Comparison of ENCODE assay signal across 28 cellular contexts in genomic region chr10:79021948-79022499, GRCh38. TPM values are rescaled to one million over a fixed set of nuclear protein-coding genes. Genes with fewer than 3 reads are reported as not detected.
DNase-seq lines count a peak whose midpoint lies in the region; ATAC-seq and TF ChIP-seq lines count a peak whose summit lies in the region.
"Had no signal": no experiment of that assay in that cellular context is flagged by ENCODE, and none has a peak within 500 bp of the region (broad histone marks: within the 10 kb centered on the region; RNA-seq: fewer than 3 reads in every experiment).

No MANE protein-coding gene starts in this region.

- TF ChIP-seq CTCF in RWPE2 (IDR thresholded peaks at IDR 0.05; ENCODE audit: poor library complexity, severe bottlenecking) (no peak), chondrocyte (IDR thresholded peaks at IDR 0.05) (no peak), neural crest cell (conservative IDR thresholded peaks at IDR 0.05) (no peak)

- H3K4me1 ChIP-seq in RWPE2 (ENCODE audit: insufficient read depth, poor library complexity, severe bottlenecking) (peaks cover 11% of the 10 kb centered on the region), SJCRH30 (peaks cover 16% of the 10 kb centered on the region)

- H3K27ac Mint-ChIP-seq in chondrocyte (ENCODE audit: unreplicated experiment): no peak overlapping the region
- H3K27ac Mint-ChIP-seq in neural crest cell (ENCODE audit: unreplicated experiment): peak overlapping the region; percentile 71
- H3K27ac Mint-ChIP-seq in stimulated activated effector memory CD8-positive, alpha-beta T cell treated with anti-CD3 and anti-CD28 coated beads, Interleukin-12 subunit alpha, Interleukin-12 subunit beta, amount 100 ng/mL, for 72 hours: peak overlapping the region; percentile 44
- H3K27ac Mint-ChIP-seq: stimulated activated memory B cell treated with anti-CD40 and anti-IgM and Interleukin-4, amounts not matched to agents 10 μg/mL and 1 μg/mL and 100 μg/mL, for 72 hours had no signal

- peaks cover under 1% of the 10 kb centered on the region for H3K27me3 Mint-ChIP-seq in chondrocyte (ENCODE audit: low read depth)
- no peaks in the 10 kb centered on the region for H3K27me3 Mint-ChIP-seq in neural crest cell (ENCODE audit: low read depth)

- H3K36me3 Mint-ChIP-seq in chondrocyte (ENCODE audit: low read depth): no peaks in the 10 kb centered on the region
- H3K36me3 Mint-ChIP-seq in neural crest cell (ENCODE audit: low read depth): no peaks in the 10 kb centered on the region
- peaks cover 4% of the 10 kb centered on the region for H3K36me3 Mint-ChIP-seq in stimulated activated effector memory CD8-positive, alpha-beta T cell treated with anti-CD3 and anti-CD28 coated beads, Interleukin-12 subunit alpha, Interleukin-12 subunit beta, amount 100 ng/mL, for 72 hours
- H3K36me3 Mint-ChIP-seq: immature natural killer cell, WTC11 had no signal

- no peak for ATAC-seq in RWPE2 (ENCODE audit: low read depth)
- ATAC-seq in stimulated activated effector memory CD8-positive, alpha-beta T cell treated with anti-CD3 and anti-CD28 coated beads, Interleukin-12 subunit alpha, Interleukin-12 subunit beta, amount 100 ng/mL, for 72 hours: no peak
- no peak for ATAC-seq in HG03159 (IDR thresholded peaks at IDR 0.05; ENCODE audit: unreplicated experiment)
- ATAC-seq: stimulated activated memory B cell treated with anti-CD40 and anti-IgM and Interleukin-4, amounts not matched to agents 10 μg/mL and 1 μg/mL and 100 μg/mL, for 72 hours had no signal

- H3K9me3 Mint-ChIP-seq in chondrocyte (ENCODE audit: low read depth): peaks cover 7% of the 10 kb centered on the region
- H3K9me3 Mint-ChIP-seq in neural crest cell: no peaks in the 10 kb centered on the region
- H3K9me3 Mint-ChIP-seq in stimulated activated effector memory CD8-positive, alpha-beta T cell treated with anti-CD3 and anti-CD28 coated beads, Interleukin-12 subunit alpha, Interleukin-12 subunit beta, amount 100 ng/mL, for 72 hours: peaks cover 3% of the 10 kb centered on the region
- H3K9me3 Mint-ChIP-seq: WTC11 had no signal

- H3K4me3 ChIP-seq in RWPE2 (ENCODE audit: severe bottlenecking) (no peak overlapping the region), SJCRH30 (no peak overlapping the region)
- H3K4me3 ChIP-seq: BLaER1 treated with 17β-estradiol and CSF1 and Interleukin-3, amounts not matched to agents 10 nM and 100 nM; dorsolateral prefrontal cortex had no signal

- H3K36me3 ChIP-seq in RWPE2 (ENCODE audit: low read depth): no peaks in the 10 kb centered on the region
- H3K36me3 ChIP-seq in SJCRH30: no peaks in the 10 kb centered on the region
- H3K36me3 ChIP-seq: BLaER1 treated with 17β-estradiol and CSF1 and Interleukin-3, amounts not matched to agents 10 nM and 100 nM; upper lobe of left lung had no signal

- H3K4me3 Mint-ChIP-seq in chondrocyte (ENCODE audit: unreplicated experiment) (no peak overlapping the region), neural crest cell (no peak overlapping the region)
- no peak overlapping the region for H3K4me3 Mint-ChIP-seq in stimulated activated effector memory CD8-positive, alpha-beta T cell treated with anti-CD3 and anti-CD28 coated beads, Interleukin-12 subunit alpha, Interleukin-12 subunit beta, amount 100 ng/mL, for 72 hours
- H3K4me3 Mint-ChIP-seq: WTC11 had no signal

- H3K9me3 ChIP-seq in RWPE2 (ENCODE audit: severe bottlenecking): no peaks in the 10 kb centered on the region
- H3K9me3 ChIP-seq in SJCRH30 (replicated peaks): no peaks in the 10 kb centered on the region

- H3K27me3 ChIP-seq in RWPE2 (ENCODE audit: insufficient read depth, poor library complexity, severe bottlenecking) (no peaks in the 10 kb centered on the region), SJCRH30 (peaks cover 6% of the 10 kb centered on the region; the same call in 1 of the 2 replicates)
- H3K27me3 ChIP-seq: BLaER1 treated with 17β-estradiol and CSF1 and Interleukin-3, amounts not matched to agents 10 nM and 100 nM; dorsolateral prefrontal cortex; upper lobe of left lung had no signal

- H3K27ac ChIP-seq in RWPE2 (ENCODE audit: poor library complexity, severe bottlenecking) (no peak overlapping the region), SJCRH30 (no peak overlapping the region)
- H3K27ac ChIP-seq: BLaER1 treated with 17β-estradiol and CSF1 and Interleukin-3, amounts not matched to agents 10 nM and 100 nM; dorsolateral prefrontal cortex; HL-60; KMS-11; upper lobe of left lung had no signal

- peaks cover 3% of the 10 kb centered on the region for H3K4me1 Mint-ChIP-seq in chondrocyte (ENCODE audit: low read depth)
- peaks cover 44% of the 10 kb centered on the region for H3K4me1 Mint-ChIP-seq in neural crest cell
- peaks cover 34% of the 10 kb centered on the region for H3K4me1 Mint-ChIP-seq in stimulated activated effector memory CD8-positive, alpha-beta T cell treated with anti-CD3 and anti-CD28 coated beads, Interleukin-12 subunit alpha, Interleukin-12 subunit beta, amount 100 ng/mL, for 72 hours

- DNase-seq in RWPE2 (ENCODE audit: low spot score) (peak; percentile 13), chondrocyte (ENCODE audit: low spot score) (peak; percentile 39), neural crest cell (ENCODE audit: low read depth, low spot score) (no peak), SJCRH30 (no peak)
- no peak for DNase-seq in stimulated activated effector memory CD8-positive, alpha-beta T cell treated with anti-CD3 and anti-CD28 coated beads, Interleukin-12 subunit alpha, Interleukin-12 subunit beta, amount 100 ng/mL, for 72 hours (ENCODE audit: low spot score in 2 of 2)
- DNase-seq in effector CD4-positive, alpha-beta T cell: no peak
- DNase-seq: activated CD4-positive, alpha-beta T cell treated with anti-CD3 and anti-CD28 coated beads, Interleukin-2, amount 50 U/mL, for 1 hour; activated gamma-delta T cell treated with Interleukin-2 at 50 U/mL for 16 hours; activated T-cell treated with anti-CD3 and anti-CD28 coated beads, Interleukin-2, amount 50 U/mL, for 1 hour; cerebellar nuclear complex; COR-L47; immature natural killer cell; mesenchymal stem cell; NCI-H1930; NCI-H2227 treated with DMSO at 0.1 percent for 48 hours; NCI-H526; NK-92 treated with Interleukin-12 subunit alpha and Interleukin-12 subunit beta, amount 100 ng/mL, for 24 hours; SIG-M5; SW 1271; T-helper 9 cell; upper lobe of left lung had no signal

RNA-seq across cellular contexts. Expression of gene ZMIZ1, which starts 46.7 kb away (rescaled TPM):
- total RNA-seq in chondrocyte (46.2 to 74.6 TPM (median 48.7 TPM) in 3 replicates), neural crest cell (87.1 and 92.0 TPM in 2 replicates)
- total RNA-seq in SJCRH30 (2014; rRNA removed; shearing (Covaris generic)): 11.5 and 13.6 TPM in 2 replicates

Comparison
In these comparisons a context has a peak if more than half of its experiments do, and no peak if none do; other contexts are left out.
1. DNase-seq: peak in RWPE2 (single experiment) and chondrocyte (single experiment); none in neural crest cell (single experiment), stimulated activated effector memory CD8-positive, alpha-beta T cell treated with anti-CD3 and anti-CD28 coated beads, Interleukin-12 subunit alpha, Interleukin-12 subunit beta, amount 100 ng/mL, for 72 hours (0 of 2), effector CD4-positive, alpha-beta T cell (single experiment) and SJCRH30 (0 of 2).